Comparison of ENCODE assay signal across 1 cellular context in genomic region chr14:25351269-25351668, GRCh38.
TF ChIP-seq lines count a peak whose summit lies in the region.

No MANE protein-coding gene starts in this region.

TF ChIP-seq in GM23338, 12 proteins besides CTCF, POLR2A, EP300 and RAD21 (continued from another document):
- no peak for TF ChIP-seq REST (IDR thresholded peaks at IDR 0.05; ENCODE audit: unreplicated experiment)
- no peak for TF ChIP-seq EZH2 (IDR thresholded peaks at IDR 0.05; ENCODE audit: low read depth, unreplicated experiment)
- no peak for TF ChIP-seq ETS1 (IDR thresholded peaks at IDR 0.05)
- TF ChIP-seq NANOG (IDR thresholded peaks at IDR 0.05; ENCODE audit: borderline replicate concordance): no peak
- no peak for TF ChIP-seq POLR2AphosphoS5 (IDR thresholded peaks at IDR 0.05; ENCODE audit: low read depth)
